9 cellular contexts compared by ENCODE assay signal in the genomic region with DNA sequence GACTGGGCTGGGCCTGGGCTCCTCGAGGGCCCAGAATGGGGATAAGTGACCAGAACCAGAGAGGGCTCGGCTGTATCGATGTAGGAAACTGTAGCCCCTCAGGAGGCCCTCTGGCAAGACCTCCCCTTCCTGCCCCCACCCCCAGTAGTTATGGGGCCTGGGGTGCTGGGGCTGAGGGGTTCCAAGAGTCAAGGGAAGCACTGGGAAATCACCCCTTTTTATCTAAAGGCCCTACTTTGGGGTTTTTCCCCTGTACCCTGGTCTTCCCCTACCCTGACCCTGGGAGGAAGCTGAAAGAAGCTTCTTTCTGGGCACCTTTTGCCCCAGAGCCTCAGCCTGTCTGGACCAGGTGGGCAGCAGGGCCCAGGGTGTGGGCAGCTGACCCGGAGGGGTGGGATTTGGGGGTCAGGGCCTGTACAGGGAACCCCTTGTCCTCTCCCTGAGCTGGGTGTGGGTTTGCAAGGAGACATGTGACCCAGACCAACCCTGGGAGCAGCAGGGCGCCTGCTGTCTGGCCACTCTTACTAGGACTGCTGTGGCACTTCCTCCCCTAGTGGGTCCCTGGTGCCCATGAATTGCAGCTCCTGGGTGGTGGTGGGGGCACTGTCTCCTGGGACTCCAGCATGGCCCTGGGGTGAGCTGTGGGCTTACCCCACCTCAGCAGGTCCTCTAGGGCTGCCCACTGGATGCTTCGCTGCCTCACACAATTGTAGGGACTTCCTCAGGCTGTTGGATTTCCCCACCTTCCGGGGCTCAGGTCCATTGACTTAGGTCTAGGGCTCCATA. TPM values are rescaled to one million over a fixed set of nuclear protein-coding genes. Genes with fewer than 3 reads are reported as not detected.
A peak's percentile ranks its signal among the peaks of the same experiment; 100 is the strongest.
DNase-seq lines count a peak whose midpoint lies in the region; ATAC-seq and TF ChIP-seq lines count a peak whose summit lies in the region.
"Had no signal": no experiment of that assay in that cellular context is flagged by ENCODE, and none has a peak within 500 bp of the region (broad histone marks: within the 10 kb centered on the region; RNA-seq: fewer than 3 reads in every experiment).

No MANE protein-coding gene starts in this region.

- H3K4me1 ChIP-seq in naive thymus-derived CD4-positive, alpha-beta T cell (ENCODE audit: control insufficient read depth in 2 of 2, insufficient read depth in 2 of 2, low read length in 2 of 2) = no peaks in the 10 kb centered on the region

- intact Hi-C loops in Calu3 (cut with micrococcal nuclease; ENCODE audit: unreplicated experiment) = no loop called here
- intact Hi-C loops in naive thymus-derived CD4-positive, alpha-beta T cell (cut with micrococcal nuclease) = loop anchor here in 1 of 2 donors (2.0 kb wide), 1 partner anchor 116 kb away; the partner anchor contains the start of gene TNPO3

- H3K4me3 Mint-ChIP-seq in Calu3 (ENCODE audit: low read depth, unreplicated experiment) = peak overlapping the region; percentile 81
- peak overlapping the region in 9 of 10 donors; percentile 25 to 91 (median 46) for H3K4me3 Mint-ChIP-seq in naive thymus-derived CD4-positive, alpha-beta T cell
- H3K4me3 Mint-ChIP-seq in HFFc6 = no peak overlapping the region

- no peak overlapping the region for H3K4me3 ChIP-seq in naive thymus-derived CD4-positive, alpha-beta T cell (ENCODE audit: low read length)

- H3K27ac ChIP-seq in angular gyrus (ENCODE audit: low read depth, low read length) (peak overlapping the region; percentile 0), RWPE1 (no peak overlapping the region)
- H3K27ac ChIP-seq in naive thymus-derived CD4-positive, alpha-beta T cell (ENCODE audit: low read depth, low read length) = no peak overlapping the region

- peak; percentile 20 for ATAC-seq in HG02759 (IDR thresholded peaks at IDR 0.05; ENCODE audit: unreplicated experiment)
- peak; percentile 39 for ATAC-seq in naive thymus-derived CD4-positive, alpha-beta T cell

- CTCF ChIA-PET in Calu3 (lab: Charles Lee) (interaction anchor here (0.6 kb wide), 1 partner anchor 18 kb away, joined by 3 read pairs; no protein-coding TSS in a partner anchor), RWPE1 (lab: Yijun Ruan, JAX) (no interaction called here)
- CTCF ChIA-PET in naive thymus-derived CD4-positive, alpha-beta T cell (lab: Charles Lee) = no interaction called here

- no peaks in the 10 kb centered on the region for H3K27me3 Mint-ChIP-seq in Calu3 (ENCODE audit: unreplicated experiment)
- H3K27me3 Mint-ChIP-seq in naive thymus-derived CD4-positive, alpha-beta T cell = peaks cover 13 to 37% (median 18%) of the 10 kb centered on the region in 5 donors
- H3K27me3 Mint-ChIP-seq in HFFc6 (ENCODE audit: insufficient read depth) = peaks cover 42% of the 10 kb centered on the region

- H3K4me1 Mint-ChIP-seq in Calu3 (ENCODE audit: low read depth, unreplicated experiment) (peaks cover 17% of the 10 kb centered on the region), HFFc6 (ENCODE audit: low read depth) (peaks cover 6% of the 10 kb centered on the region)
- H3K4me1 Mint-ChIP-seq in naive thymus-derived CD4-positive, alpha-beta T cell = peaks cover 15 to 37% (median 19%) of the 10 kb centered on the region in 7 donors

- no peaks in the 10 kb centered on the region for H3K9me3 ChIP-seq in naive thymus-derived CD4-positive, alpha-beta T cell (ENCODE audit: control insufficient read depth in 2 of 3, low read length in 3 of 3)

- no TSS peak for BruUV-seq in Calu3 (replicated peaks; lab: Mats Ljungman, UMichigan)

- H3K9me3 Mint-ChIP-seq in Calu3 (ENCODE audit: low read depth, unreplicated experiment) = no peaks in the 10 kb centered on the region
- H3K9me3 Mint-ChIP-seq in naive thymus-derived CD4-positive, alpha-beta T cell = peaks cover 0 to 1% (median 0%) of the 10 kb centered on the region in 11 donors
- no peaks in the 10 kb centered on the region for H3K9me3 Mint-ChIP-seq in HFFc6

- H3K27me3 ChIP-seq in naive thymus-derived CD4-positive, alpha-beta T cell (ENCODE audit: control insufficient read depth in 2 of 2, insufficient read depth in 2 of 2, low read length in 2 of 2) = peaks cover 0 to 4% of the 10 kb centered on the region in 2 donors

- DNase-seq in Calu3 (no peak), RWPE1 (ENCODE audit: low spot score) (no peak), HFFc6 (no peak), AG08396 (ENCODE audit: low spot score) (no peak)
- DNase-seq in naive thymus-derived CD4-positive, alpha-beta T cell = no peak
- DNase-seq in stimulated activated CD8-positive, alpha-beta memory T cell treated with anti-CD3 and anti-CD28 coated beads, Interleukin-4, amount 100 ng/mL, for 48 hours = no peak
- DNase-seq: NCI-H187 had no signal

- peaks cover 18% of the 10 kb centered on the region for H3K36me3 Mint-ChIP-seq in Calu3 (ENCODE audit: insufficient read depth, unreplicated experiment)
- H3K36me3 Mint-ChIP-seq in naive thymus-derived CD4-positive, alpha-beta T cell = peaks cover 0 to 5% (median 0%) of the 10 kb centered on the region in 5 donors
- no peaks in the 10 kb centered on the region for H3K36me3 Mint-ChIP-seq in HFFc6 (ENCODE audit: low read depth)

- TF ChIP-seq CTCF in Calu3 (IDR thresholded peaks at IDR 0.05; ENCODE audit: unreplicated experiment) (no peak), RWPE1 (conservative IDR thresholded peaks at IDR 0.05; ENCODE audit: low read depth) (no peak), HFFc6 (IDR thresholded peaks at IDR 0.05) (no peak)

- H3K27ac Mint-ChIP-seq in Calu3 (ENCODE audit: unreplicated experiment) = no peak overlapping the region
- no peak overlapping the region for H3K27ac Mint-ChIP-seq in naive thymus-derived CD4-positive, alpha-beta T cell
- no peak overlapping the region for H3K27ac Mint-ChIP-seq in HFFc6

- no peaks in the 10 kb centered on the region for H3K36me3 ChIP-seq in naive thymus-derived CD4-positive, alpha-beta T cell (ENCODE audit: control insufficient read depth in 2 of 3, insufficient read depth in 3 of 3, low read length in 3 of 3)

- POLR2A ChIA-PET in naive thymus-derived CD4-positive, alpha-beta T cell (lab: Charles Lee) = no interaction called here
- POLR2A ChIA-PET in RWPE1 (lab: Yijun Ruan, JAX; ENCODE audit: low non-redundant PET) = no interaction called here

RNA-seq across cellular contexts. Expression of gene IRF5, which starts 1.5 kb away (rescaled TPM):
- total RNA-seq in Calu3 (2022) = 11.4 and 13.4 TPM in 2 replicates
- total RNA-seq in naive thymus-derived CD4-positive, alpha-beta T cell = 10 to 100 TPM in 1 of 5 experiments, 1 to 10 TPM in 4; 1.7 to 33.2 (median 4.6) TPM
- under 1 TPM; 0.38 to 0.95 TPM for polyA plus RNA-seq in naive thymus-derived CD4-positive, alpha-beta T cell
- total RNA-seq in HFFc6 (2021; fragmentation: NEBNext Ultra II Directional; extraction: Animal tissue kit (Norgen Biotek cat#: 25700)) = under 1 TPM in 1 of 6 experiments, not detected in 5; 0.09 TPM

RNA-seq across cellular contexts. Expression of gene KCP, which starts 28.8 kb away (rescaled TPM):
- total RNA-seq in Calu3 (2022) = 6.8 and 10.6 TPM in 2 replicates
- total RNA-seq in naive thymus-derived CD4-positive, alpha-beta T cell = 1 to 10 TPM in 1 of 5 experiments, under 1 TPM in 3, not detected in 1; 0.10 to 1.6 (median 0.24) TPM
- not detected for polyA plus RNA-seq in naive thymus-derived CD4-positive, alpha-beta T cell
- under 1 TPM in 2 of 6 experiments, not detected in 4; 0.05 to 0.07 TPM for total RNA-seq in HFFc6 (2021; fragmentation: NEBNext Ultra II Directional; extraction: Animal tissue kit (Norgen Biotek cat#: 25700))
